In genomic region chr12:34404377-34405285, GRCh38 we compare ENCODE assay signal across 12 cellular contexts.
DNase-seq lines count a peak whose midpoint lies in the region; ATAC-seq and TF ChIP-seq lines count a peak whose summit lies in the region.
"Had no signal": no experiment of that assay in that cellular context is flagged by ENCODE, and none has a peak within 500 bp of the region (broad histone marks: within the 10 kb centered on the region; RNA-seq: fewer than 3 reads in every experiment).

No MANE protein-coding gene starts in this region.

- peaks cover 6% of the 10 kb centered on the region for H3K36me3 Mint-ChIP-seq in osteocyte (ENCODE audit: unreplicated experiment)

- DNase-seq in Ammon's horn (ENCODE audit: low spot score) (peak; percentile 0), H7 (peak; percentile 3), head of caudate nucleus (peak in 22 of 42 donors; percentile 0 to 27 (median 5)), osteocyte (ENCODE audit: extremely low spot score, unreplicated experiment) (peak; percentile 73), NOMO-1 treated with dmso at 0.1 percent for 144 hours (lab: John Stamatoyannopoulos, UW; ENCODE audit: unreplicated experiment) (no peak), hypothalamus (lab: John Stamatoyannopoulos, UW) (no peak)
- DNase-seq: amniotic stem cell; effector CD8-positive, alpha-beta T cell; NCI-H1417 had no signal

- no peaks in the 10 kb centered on the region for H3K27me3 Mint-ChIP-seq in osteocyte (ENCODE audit: unreplicated experiment)

- H3K27ac Mint-ChIP-seq in osteocyte (ENCODE audit: unreplicated experiment) = no peak overlapping the region

- intact Hi-C loops in head of caudate nucleus (cut with DNase I) = no loop called here

- H3K4me3 ChIP-seq in H7 (ENCODE audit: insufficient read depth, low read depth, low read length) = no peak overlapping the region
- H3K4me3 ChIP-seq: BLaER1 treated with 17β-estradiol and CSF1 and Interleukin-3, amounts not matched to agents 10 nM and 100 nM had no signal

- peaks cover 30% of the 10 kb centered on the region for H3K9me3 Mint-ChIP-seq in osteocyte (ENCODE audit: unreplicated experiment)

- no peaks in the 10 kb centered on the region for H3K36me3 ChIP-seq in H7 (replicated peaks; ENCODE audit: control insufficient read depth, insufficient read depth, low read length)
- H3K36me3 ChIP-seq: BLaER1 treated with 17β-estradiol and CSF1 and Interleukin-3, amounts not matched to agents 10 nM and 100 nM had no signal

- no peak overlapping the region for H3K4me3 Mint-ChIP-seq in osteocyte (ENCODE audit: unreplicated experiment)

- no peaks in the 10 kb centered on the region for H3K27me3 ChIP-seq in H7 (ENCODE audit: control insufficient read depth, insufficient read depth, low read length)
- H3K27me3 ChIP-seq: BLaER1 treated with 17β-estradiol and CSF1 and Interleukin-3, amounts not matched to agents 10 nM and 100 nM had no signal

- ATAC-seq in HG03460 (IDR thresholded peaks at IDR 0.05; ENCODE audit: unreplicated experiment) (no peak), HG02840 (IDR thresholded peaks at IDR 0.05; ENCODE audit: low FRiP score, unreplicated experiment) (no peak)

- TF ChIP-seq CTCF in osteocyte (IDR thresholded peaks at IDR 0.05) = no peak

- no peaks in the 10 kb centered on the region for H3K4me1 Mint-ChIP-seq in osteocyte (ENCODE audit: unreplicated experiment)

Comparison
In these comparisons a context has a peak if more than half of its experiments do, and no peak if none do; other contexts are left out.
1. DNase-seq: peak in Ammon's horn (single experiment), H7 (single experiment), head of caudate nucleus (22 of 42) and osteocyte (single experiment); none in NOMO-1 treated with dmso at 0.1 percent for 144 hours (single experiment) and hypothalamus (0 of 51).